Comparison of ENCODE assay signal across 10 cellular contexts in the genomic region with DNA sequence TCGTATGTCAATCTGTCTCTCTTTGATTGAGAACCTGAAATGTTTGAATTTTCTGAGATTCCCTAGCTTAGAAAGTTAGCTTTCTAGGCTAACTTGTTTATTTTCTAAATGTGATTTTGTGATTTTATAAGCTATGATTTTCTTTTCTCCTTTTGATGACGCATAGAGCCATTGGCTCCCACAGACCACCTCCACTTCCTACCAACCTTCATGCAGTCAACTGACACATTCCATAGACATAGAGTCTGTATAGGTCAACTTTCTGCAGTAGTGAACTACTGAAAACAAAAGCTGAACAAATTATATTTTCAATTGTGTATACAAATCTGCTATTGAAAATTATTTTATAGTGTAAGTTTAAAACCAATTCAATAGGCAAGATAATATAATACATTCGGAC.
"Had no signal": no experiment of that assay in that cellular context is flagged by ENCODE, and none has a peak within 500 bp of the region (broad histone marks: within the 10 kb centered on the region; RNA-seq: fewer than 3 reads in every experiment).

No MANE protein-coding gene starts in this region.

- H3K9me3 ChIP-seq: thyroid gland, uterus had no signal

- H3K27me3 Mint-ChIP-seq: central memory CD8-positive, alpha-beta T cell had no signal

- H3K4me3 ChIP-seq: hepatocyte, skin epidermis, thyroid gland, uterus had no signal

- H3K27me3 ChIP-seq: hepatocyte, thyroid gland, uterus had no signal

- H3K79me2 ChIP-seq: hepatocyte had no signal

- H3K4me1 ChIP-seq: thyroid gland, uterus had no signal

- H3K4me3 Mint-ChIP-seq: central memory CD8-positive, alpha-beta T cell had no signal

- H3K9me3 Mint-ChIP-seq: central memory CD8-positive, alpha-beta T cell had no signal

- H3K4me1 Mint-ChIP-seq: central memory CD8-positive, alpha-beta T cell had no signal

- H3K4me2 ChIP-seq: hepatocyte had no signal

- H3K36me3 ChIP-seq: thyroid gland, uterus, WERI-Rb-1 had no signal

- H2AFZ ChIP-seq: hepatocyte had no signal

- H3K27ac ChIP-seq: hepatocyte, skin epidermis, thyroid gland, uterus, WERI-Rb-1 had no signal

- DNase-seq: activated CD4-positive, alpha-beta T cell treated with anti-CD3 and anti-CD28 coated beads for 48 hours; activated gamma-delta T cell; erythroblast; kidney glomerular epithelial cell; thyroid gland; uterus; WERI-Rb-1 had no signal
